1 cellular context compared by ENCODE assay signal in genomic region chr15:31365032-31365654, GRCh38.
TF ChIP-seq lines count a peak whose summit lies in the region.

No MANE protein-coding gene starts in this region.

TF ChIP-seq in HepG2, 621 proteins besides CTCF, POLR2A, EP300 and RAD21 (continued from another document):
- no peak for TF ChIP-seq ZNF609 (CRISPR knock-in tag; IDR thresholded peaks at IDR 0.05; ENCODE audit: borderline replicate concordance)
- TF ChIP-seq KDM5A (IDR thresholded peaks at IDR 0.05; ENCODE audit: borderline replicate concordance, low read length): no peak
- TF ChIP-seq ZNF687 (CRISPR knock-in tag; IDR thresholded peaks at IDR 0.05): no peak
- TF ChIP-seq PCBP2 (optimal IDR thresholded peaks at IDR 0.05; ENCODE audit: low read depth, low read length, poor library complexity, severe bottlenecking): no peak
- no peak for TF ChIP-seq SIX4 (CRISPR knock-in tag; IDR thresholded peaks at IDR 0.05)
- no peak for TF ChIP-seq GPBP1L1 (CRISPR knock-in tag; IDR thresholded peaks at IDR 0.05)
- no peak for TF ChIP-seq ZNF275 (CRISPR knock-in tag; IDR thresholded peaks at IDR 0.05; ENCODE audit: borderline replicate concordance)
- TF ChIP-seq ATF1 (CRISPR knock-in tag; IDR thresholded peaks at IDR 0.05): no peak
- TF ChIP-seq NPAS2 (CRISPR knock-in tag; IDR thresholded peaks at IDR 0.05; ENCODE audit: borderline replicate concordance): no peak
- TF ChIP-seq ZNF264 (CRISPR knock-in tag; IDR thresholded peaks at IDR 0.05): no peak
- TF ChIP-seq ZNF747 (CRISPR knock-in tag; IDR thresholded peaks at IDR 0.05; ENCODE audit: borderline replicate concordance): no peak
- TF ChIP-seq ZNF850 (CRISPR knock-in tag; conservative IDR thresholded peaks at IDR 0.05): no peak
- no peak for TF ChIP-seq ZFP1 (CRISPR knock-in tag; IDR thresholded peaks at IDR 0.05)
